8 cellular contexts compared by ENCODE assay signal in genomic region chr3:57556459-57557087, GRCh38. TPM values are rescaled to one million over a fixed set of nuclear protein-coding genes. Genes with fewer than 3 reads are reported as not detected.
DNase-seq lines count a peak whose midpoint lies in the region; ATAC-seq and TF ChIP-seq lines count a peak whose summit lies in the region.

No MANE protein-coding gene starts in this region.

- H3K27ac Mint-ChIP-seq in activated naive CD8-positive, alpha-beta T cell treated with anti-CD3 and anti-CD28 coated beads, Interleukin-2, amount 50 U/mL, for 24 hours = peak overlapping the region; percentile 99

- H4K20me1 ChIP-seq in OCI-LY1 (ENCODE audit: insufficient read depth, low read length) (no peaks in the 10 kb centered on the region), hepatocyte (ENCODE audit: insufficient read depth, poor library complexity, severe bottlenecking) (peaks cover 3% of the 10 kb centered on the region)

- H3K4me3 ChIP-seq in OCI-LY1 (ENCODE audit: low read depth, low read length, poor library complexity, severe bottlenecking) (peak overlapping the region; percentile 75), hepatocyte (peak overlapping the region; percentile 77), skin epidermis (peak overlapping the region; percentile 66 to 97 (median 79))

- peaks cover 39% of the 10 kb centered on the region for H3K36me3 Mint-ChIP-seq in activated naive CD8-positive, alpha-beta T cell treated with anti-CD3 and anti-CD28 coated beads, Interleukin-2, amount 50 U/mL, for 24 hours (ENCODE audit: low read depth)

- WGBS in hepatocyte (ENCODE audit: low lambda C conversion rate, missing lambda C conversion rate) = 5% methylated on average over 54 of the region's 54 CpGs

- H3K36me3 ChIP-seq in OCI-LY1 (ENCODE audit: insufficient read depth, low read length) (peaks cover 36% of the 10 kb centered on the region), hepatocyte (replicated peaks; ENCODE audit: insufficient read depth, low read depth) (peaks cover 3% of the 10 kb centered on the region)

- H2AFZ ChIP-seq in OCI-LY1 (ENCODE audit: low read length) (no peak overlapping the region), hepatocyte (peak overlapping the region; percentile 97)

- TF ChIP-seq CTCF in OCI-LY1 (IDR thresholded peaks at IDR 0.05; ENCODE audit: low read length) (no peak), hepatocyte (IDR thresholded peaks at IDR 0.05; ENCODE audit: poor library complexity) (no peak)

- H3K4me1 ChIP-seq in OCI-LY1 (ENCODE audit: insufficient read depth, low read length, severe bottlenecking) = peaks cover 40% of the 10 kb centered on the region
- peaks cover 5% of the 10 kb centered on the region for H3K4me1 ChIP-seq in hepatocyte (ENCODE audit: insufficient read depth)

- peak overlapping the region; percentile 95 for H3K4me3 Mint-ChIP-seq in activated naive CD8-positive, alpha-beta T cell treated with anti-CD3 and anti-CD28 coated beads, Interleukin-2, amount 50 U/mL, for 24 hours

- H3K27me3 ChIP-seq in OCI-LY1 (ENCODE audit: insufficient read depth, low read length) = no peaks in the 10 kb centered on the region
- H3K27me3 ChIP-seq in hepatocyte = no peaks in the 10 kb centered on the region

- ATAC-seq in HG02571 (IDR thresholded peaks at IDR 0.05; ENCODE audit: unreplicated experiment) = peak; percentile 27
- ATAC-seq in activated naive CD8-positive, alpha-beta T cell treated with anti-CD3 and anti-CD28 coated beads, Interleukin-2, amount 50 U/mL, for 24 hours = peak; percentile 51

- peak overlapping the region; percentile 84 for H3K9ac ChIP-seq in OCI-LY1 (ENCODE audit: low read length)

- H3K9me3 ChIP-seq in OCI-LY1 (ENCODE audit: low read length) = no peaks in the 10 kb centered on the region
- no peaks in the 10 kb centered on the region for H3K9me3 ChIP-seq in hepatocyte (ENCODE audit: low read depth)

- no peaks in the 10 kb centered on the region for H3K9me3 Mint-ChIP-seq in activated naive CD8-positive, alpha-beta T cell treated with anti-CD3 and anti-CD28 coated beads, Interleukin-2, amount 50 U/mL, for 24 hours

- DNase-seq in NCI-H2227 (lab: John Stamatoyannopoulos, UW; ENCODE audit: unreplicated experiment) = peak; percentile 36
- no peak for DNase-seq in NCI-H2227 treated with DMSO at 0.1 percent for 48 hours (lab: John Stamatoyannopoulos, UW)
- DNase-seq in activated naive CD8-positive, alpha-beta T cell treated with anti-CD3 and anti-CD28 coated beads, Interleukin-2, amount 50 U/mL, for 24 hours = peak; percentile 49
- DNase-seq in hepatocyte (ENCODE audit: low spot score) = peak; percentile 50
- no peak for DNase-seq in hippocampal formation (lab: John Stamatoyannopoulos, UW)

- H3K79me2 ChIP-seq in OCI-LY1 (ENCODE audit: insufficient read depth, low read length) = peaks cover 46% of the 10 kb centered on the region
- H3K79me2 ChIP-seq in hepatocyte = peaks cover 48% of the 10 kb centered on the region

- peaks cover 42% of the 10 kb centered on the region for H3K4me1 Mint-ChIP-seq in activated naive CD8-positive, alpha-beta T cell treated with anti-CD3 and anti-CD28 coated beads, Interleukin-2, amount 50 U/mL, for 24 hours

- H3K27ac ChIP-seq in OCI-LY1 (ENCODE audit: low read depth, low read length, poor library complexity, severe bottlenecking) (peak overlapping the region; percentile 78), hepatocyte (peak overlapping the region; percentile 90), skin epidermis (peak overlapping the region; percentile 69 to 97 (median 93))

- H3F3A ChIP-seq in OCI-LY1 (ENCODE audit: insufficient read depth, low read length) = no peaks in the 10 kb centered on the region

- H3K9me2 ChIP-seq in OCI-LY1 (ENCODE audit: low read depth, low read length) (no peaks in the 10 kb centered on the region), hepatocyte (replicated peaks; ENCODE audit: insufficient read depth) (no peaks in the 10 kb centered on the region)

- no peaks in the 10 kb centered on the region for H3K27me3 Mint-ChIP-seq in activated naive CD8-positive, alpha-beta T cell treated with anti-CD3 and anti-CD28 coated beads, Interleukin-2, amount 50 U/mL, for 24 hours

- peak overlapping the region; percentile 76 for H3K4me2 ChIP-seq in OCI-LY1 (ENCODE audit: low read length)
- peak overlapping the region; percentile 98 for H3K4me2 ChIP-seq in hepatocyte

RNA-seq across cellular contexts. Expression of gene PDE12, which starts 0.5 kb away (rescaled TPM):
- total RNA-seq in hepatocyte = 15.9 and 17.2 TPM in 2 replicates
- 8.4 and 12.7 TPM in 2 replicates for polyA plus RNA-seq in hepatocyte

RNA-seq across cellular contexts. Expression of gene DNAH12, which starts 12.4 kb away (rescaled TPM):
- 1.1 and 1.5 TPM in 2 replicates for total RNA-seq in hepatocyte
- 0.06 and 0.60 TPM in 2 replicates for polyA plus RNA-seq in hepatocyte

RNA-seq across cellular contexts. Expression of gene ARF4, which starts 40.6 kb away (rescaled TPM):
- total RNA-seq in hepatocyte = 363 and 386 TPM in 2 replicates
- polyA plus RNA-seq in hepatocyte = 449 and 466 TPM in 2 replicates

Comparison
In these comparisons a context has a peak if more than half of its experiments do, and no peak if none do; other contexts are left out.
1. DNase-seq: peak in NCI-H2227 (single experiment), activated naive CD8-positive, alpha-beta T cell treated with anti-CD3 and anti-CD28 coated beads, Interleukin-2, amount 50 U/mL, for 24 hours (single experiment) and hepatocyte (single experiment); none in NCI-H2227 treated with DMSO at 0.1 percent for 48 hours (single experiment) and hippocampal formation (0 of 2).
2. Peak in every context shown above with its lines, with median percentiles within 50 percentile points of each other: H3K27ac ChIP-seq and H3K4me3 ChIP-seq.